Comparison of ENCODE assay signal across 13 cellular contexts in the genomic region with DNA sequence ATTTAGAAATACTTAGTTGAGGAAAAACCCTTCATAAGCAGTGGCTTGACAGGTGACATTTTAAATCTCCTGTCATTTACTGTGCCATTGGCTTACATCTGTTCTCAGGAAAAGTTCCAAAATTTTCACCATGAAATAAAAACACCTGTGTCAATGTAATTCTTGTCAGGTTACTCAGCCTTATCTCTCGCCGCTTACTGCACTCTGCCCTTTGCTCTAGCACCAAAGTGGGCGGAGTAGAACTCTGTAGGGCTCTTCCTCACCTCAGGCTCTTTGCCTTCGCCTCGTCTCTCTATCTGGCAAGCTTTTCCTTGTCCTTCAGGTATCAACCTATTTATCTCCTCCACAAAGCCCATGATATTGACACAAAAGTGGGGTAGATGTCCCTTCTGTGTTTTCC. TPM values are rescaled to one million over a fixed set of nuclear protein-coding genes. Genes with fewer than 3 reads are reported as not detected.
DNase-seq lines count a peak whose midpoint lies in the region; ATAC-seq, FAIRE-seq and TF ChIP-seq lines count a peak whose summit lies in the region.
"Not testable (repeated sequence)": the region's sequence is repeated elsewhere in the genome, so short reads cannot be mapped to it uniquely, and the experiment has no call there.
"Had no signal": no experiment of that assay in that cellular context is flagged by ENCODE, and none has a peak within 500 bp of the region (broad histone marks: within the 10 kb centered on the region; RNA-seq: fewer than 3 reads in every experiment).

No MANE protein-coding gene starts in this region.

- intact Hi-C loops in body of pancreas (cut with DNase I); left colon (cut with DNase I, micrococcal nuclease); transverse colon (cut with DNase I; ENCODE audit: low total_unique reads): not testable (repeated sequence)

- not testable (repeated sequence) for H3K23ac ChIP-seq in H1 (ENCODE audit: insufficient read length)

- not testable (repeated sequence) for H3K36me3 ChIP-seq in body of pancreas (replicated peaks in 1 of 2; ENCODE audit: insufficient read depth in 1 of 2, low read depth in 2 of 2); H1 (ENCODE audit: control insufficient read depth in 2 of 4, insufficient read depth in 4 of 4, low read length in 3 of 4); liver (ENCODE audit: control insufficient read depth in 4 of 4, insufficient read depth in 3 of 4, low read depth in 1 of 4, low read length in 3 of 4); transverse colon

- H3K9me3 ChIP-seq in A549; body of pancreas; H1 (ENCODE audit: insufficient read depth in 2 of 2, low read depth in 1 of 2, low read length in 1 of 2); liver (ENCODE audit: control insufficient read depth in 4 of 4, low read length in 3 of 4); transverse colon: not testable (repeated sequence)

- not testable (repeated sequence) for H4K5ac ChIP-seq in H1 (ENCODE audit: insufficient read length, low read depth, low read length)

- TF ChIP-seq POLR2A in A549 (IDR thresholded peaks at IDR 0.05; ENCODE audit: low read length); body of pancreas (IDR thresholded peaks at IDR 0.05); H1 (IDR thresholded peaks at IDR 0.05; ENCODE audit: control extremely low read depth in 1 of 2, low read depth in 2 of 2, low read length in 2 of 2); transverse colon (IDR thresholded peaks at IDR 0.05): not testable (repeated sequence)

- not testable (repeated sequence) for H2BK120ac ChIP-seq in H1 (replicated peaks; ENCODE audit: low read depth, low read length)

- H4K20me1 ChIP-seq in H1 (replicated peaks in 1 of 2; ENCODE audit: control insufficient read depth in 1 of 2, insufficient read depth in 2 of 2, low read length in 2 of 2): not testable (repeated sequence)

- TF ChIP-seq EP300 in A549 (IDR thresholded peaks at IDR 0.05); H1 (IDR thresholded peaks at IDR 0.05; ENCODE audit: borderline replicate concordance in 1 of 2, low read depth in 2 of 2, low read length in 2 of 2); transverse colon (IDR thresholded peaks at IDR 0.05; ENCODE audit: low read depth): not testable (repeated sequence)

- 59% methylated on average over 5 of the region's 5 CpGs for WGBS in A549 (ENCODE audit: missing lambda C conversion rate)
- 27 to 38% methylated on average over 5 of the region's 5 CpGs for WGBS in body of pancreas, 2 donors
- 95% methylated on average over 5 of the region's 5 CpGs; no CpG with 5 or more reads in 1 of the 2 experiments for WGBS in H1 (ENCODE audit: extremely low coverage in 1 of 2, insufficient coverage in 1 of 2, insufficient read length in 1 of 2, insufficient replicate concordance in 2 of 2, low coverage in 1 of 2, low lambda C conversion rate in 2 of 2, missing lambda C conversion rate in 1 of 2), 2 experiments
- WGBS in liver: 37% methylated on average over 5 of the region's 5 CpGs
- whole genome bisulfite sequencing in transverse colon (ENCODE audit: low coverage in 1 of 2), 2 donors: 57 to 74% methylated on average over 3 to 5 of the region's 5 CpGs

- not testable (repeated sequence) for H4K91ac ChIP-seq in H1 (replicated peaks; ENCODE audit: insufficient read length, low read length)

- not testable (repeated sequence) for H3K56ac ChIP-seq in H1 (replicated peaks; ENCODE audit: insufficient read length, low read depth, low read length)

- H2BK5ac ChIP-seq in H1 (ENCODE audit: low read depth, low read length): not testable (repeated sequence)

- not testable (repeated sequence) for H3K27me3 ChIP-seq in body of pancreas; H1 (replicated peaks in 1 of 4; ENCODE audit: control insufficient read depth in 3 of 4, extremely low read depth in 1 of 4, insufficient read depth in 3 of 4, low read length in 3 of 4); liver (ENCODE audit: control insufficient read depth in 4 of 4, insufficient read depth in 4 of 4, low read length in 3 of 4); transverse colon

- H2BK12ac ChIP-seq in H1 (ENCODE audit: low read depth, low read length): not testable (repeated sequence)

- not testable (repeated sequence) for H3K14ac ChIP-seq in H1 (ENCODE audit: insufficient read length)

- TF ChIP-seq RAD21 in A549 (conservative IDR thresholded peaks at IDR 0.05 in 1 of 2, IDR thresholded peaks at IDR 0.05 in 1 of 2); H1 (IDR thresholded peaks at IDR 0.05 in 1 of 2, conservative IDR thresholded peaks at IDR 0.05 in 1 of 2; ENCODE audit: low read depth in 2 of 2, low read length in 2 of 2); liver (IDR thresholded peaks at IDR 0.05): not testable (repeated sequence)

- H3K4me3 ChIP-seq in A549; body of pancreas; H1 (ENCODE audit: extremely low read depth in 1 of 4, insufficient read depth in 2 of 4, low read depth in 3 of 4, low read length in 4 of 4); liver (ENCODE audit: low read depth in 1 of 3, low read length in 3 of 3); transverse colon: not testable (repeated sequence)

- not testable (repeated sequence) for H2BK15ac ChIP-seq in H1 (ENCODE audit: low read length)

- not testable (repeated sequence) for H3K27ac ChIP-seq in A549; body of pancreas; H1 (ENCODE audit: low read depth, low read length); liver (ENCODE audit: low read depth in 1 of 2, low read length in 2 of 2)
- H3K27ac ChIP-seq in transverse colon: peak overlapping the region in 2 of 4 donors; percentile 43 to 47

- peak; percentile 43 for FAIRE-seq in A549 (lab: Jason Lieb, UNC)
- peak; percentile 48 for FAIRE-seq in H1 (lab: Jason Lieb, UNC)

- POLR2A ChIA-PET in A549 (lab: Yijun Ruan, JAX); H1 (lab: Charles Lee; ENCODE audit: partially characterized antibody): not testable (repeated sequence)

- H3K79me2 ChIP-seq in H1 (ENCODE audit: control insufficient read depth in 1 of 2, insufficient read depth in 2 of 2, low read length in 2 of 2): not testable (repeated sequence)

- H3K18ac ChIP-seq in H1 (ENCODE audit: extremely low read depth, low read length): not testable (repeated sequence)

- H2AK5ac ChIP-seq in H1 (ENCODE audit: low read depth, low read length): not testable (repeated sequence)

- CTCF ChIA-PET in A549 (lab: Yijun Ruan, JAX); H1 (lab: Charles Lee; ENCODE audit: partially characterized antibody): not testable (repeated sequence)

- not testable (repeated sequence) for H4K8ac ChIP-seq in H1 (ENCODE audit: extremely low read depth, insufficient read depth, low read length)

- not testable (repeated sequence) for H3K23me2 ChIP-seq in H1 (ENCODE audit: low read depth, low read length)

- H3K4me1 ChIP-seq in A549; body of pancreas; H1 (replicated peaks in 1 of 4; ENCODE audit: control insufficient read depth in 3 of 4, insufficient read depth in 4 of 4, low read length in 3 of 4); liver (ENCODE audit: control insufficient read depth in 4 of 4, insufficient read depth in 4 of 4, low read length in 3 of 4); transverse colon: not testable (repeated sequence)

- not testable (repeated sequence) for H2AFZ ChIP-seq in H1 (ENCODE audit: low read length)

- H2BK20ac ChIP-seq in H1 (ENCODE audit: low read length): not testable (repeated sequence)

- not testable (repeated sequence) for H3K79me1 ChIP-seq in H1 (ENCODE audit: low read depth, low read length)

- not testable (repeated sequence) for DNase-seq in A549 (ENCODE audit: low read depth in 1 of 2, low spot score in 1 of 2); H1 (ENCODE audit: low read depth in 1 of 2, low spot score in 2 of 2)
- DNase-seq in LoVo (ENCODE audit: low spot score) (peak; percentile 16), body of pancreas (peak; percentile 20 to 53 (median 27)), left colon (peak; percentile 36 to 66), transverse colon (peak; percentile 58)

- TF ChIP-seq CTCF in A549 (IDR thresholded peaks at IDR 0.05); body of pancreas (IDR thresholded peaks at IDR 0.05); H1 (IDR thresholded peaks at IDR 0.05; ENCODE audit: control extremely low read depth in 1 of 3, insufficient read depth in 1 of 3, low read depth in 1 of 3, low read length in 3 of 3); liver (IDR thresholded peaks at IDR 0.05; ENCODE audit: low read depth, low read length, missing input control); transverse colon (IDR thresholded peaks at IDR 0.05): not testable (repeated sequence)

- in situ Hi-C loops in transverse colon (cut with MboI; ENCODE audit: low pct_ligation_motif_present in 1 of 4, low pct_unique_long_range_greater_than_20kb in 1 of 4, low sequenced_read_pairs in 3 of 4): not testable (repeated sequence)

- not testable (repeated sequence) for H3K4me2 ChIP-seq in A549; H1 (ENCODE audit: insufficient read depth in 1 of 2, low read depth in 2 of 2, low read length in 2 of 2)

- not testable (repeated sequence) for H3K9ac ChIP-seq in H1 (replicated peaks in 1 of 4; ENCODE audit: extremely low read depth in 1 of 4, low read depth in 3 of 4, low read length in 3 of 4); liver (ENCODE audit: low read depth in 1 of 2, low read length in 2 of 2)

- not testable (repeated sequence) for ATAC-seq in A549, body of pancreas
- ATAC-seq in left colon: peak; percentile 79

- H3K4ac ChIP-seq in H1 (replicated peaks; ENCODE audit: insufficient read length, low read depth, low read length): not testable (repeated sequence)

RNA-seq across cellular contexts. Expression of a gene that starts 20.2 kb away (rescaled TPM):
- not detected in 2 replicates for polyA plus RNA-seq in A549 (2011; rRNA removed)
- polyA plus RNA-seq in A549 (2012; cell fraction: cytosol; rRNA removed): not detected in 2 replicates
- polyA plus RNA-seq in A549 (2012; cell fraction: nucleus; rRNA removed): not detected in 2 replicates
- not detected in 3 replicates for polyA plus RNA-seq in A549 (2017; fragmentation: RNase III; extraction: RNeasy Plus Mini Kit Qiagen cat#74134 plus additional on column Dnase treatment)
- polyA minus RNA-seq in A549 (2011; rRNA and poly(A)+ RNA removed): not detected in 2 replicates
- total RNA-seq in body of pancreas: not detected
- total RNA-seq in H1 (2021; fragmentation: NEBNext Ultra II Directional; extraction: Animal tissue kit (Norgen Biotek cat#: 25700)): 0.15 and 0.20 TPM in 2 replicates
- 0.17 and 0.35 TPM in 2 replicates for polyA plus RNA-seq in H1 (2011; rRNA removed)
- 0.13 TPM for polyA plus RNA-seq in H1 (2011; cell fraction: cytosol; rRNA removed)
- polyA plus RNA-seq in H1 (2011; cell fraction: nucleus; rRNA removed): 0.24 TPM
- polyA plus RNA-seq in H1 (2012, experiment 1 of 2): 0.19 to 0.44 TPM (median 0.23 TPM) in 4 replicates
- polyA plus RNA-seq in H1 (2012, experiment 2 of 2): 0.16 TPM
- polyA plus RNA-seq in H1 (2013, experiment 1 of 2): 0.08 TPM
- 0.15 TPM for polyA plus RNA-seq in H1 (2013, experiment 2 of 2)
- polyA minus RNA-seq in H1 (2011; rRNA and poly(A)+ RNA removed): 0.24 and 0.32 TPM in 2 replicates
- polyA minus RNA-seq in H1 (2011; cell fraction: cytosol; rRNA and poly(A)+ RNA removed): not detected
- polyA minus RNA-seq in H1 (2011; cell fraction: nucleus; rRNA and poly(A)+ RNA removed): 0.30 TPM
- not detected for total RNA-seq in left colon
- not detected for total RNA-seq in liver
- not detected for polyA plus RNA-seq in liver
- total RNA-seq in transverse colon: not detected
- total RNA-seq: Calu3; CD4-positive, alpha-beta T cell; CD8-positive, alpha-beta memory T cell; Daoy; G401 had no signal
- polyA plus RNA-seq: CD14-positive monocyte; CD8-positive, alpha-beta memory T cell had no signal
